8 cellular contexts compared by ENCODE assay signal in genomic region chr6:15246217-15247211, GRCh38. TPM values are rescaled to one million over a fixed set of nuclear protein-coding genes. Genes with fewer than 3 reads are reported as not detected.
DNase-seq lines count a peak whose midpoint lies in the region; ATAC-seq lines count a peak whose summit lies in the region.

No MANE protein-coding gene starts in this region.

- peak overlapping the region; percentile 43 for H3K9ac ChIP-seq in rectal smooth muscle tissue (ENCODE audit: low read length)

- no peaks in the 10 kb centered on the region for H3K4me1 ChIP-seq in rectal smooth muscle tissue (ENCODE audit: control insufficient read depth, insufficient read depth, low read length)

- peaks cover 31% of the 10 kb centered on the region for H3K36me3 Mint-ChIP-seq in stimulated activated naive CD8-positive, alpha-beta T cell treated with anti-CD3 and anti-CD28 coated beads, Interleukin-15, Interleukin-2, amounts not matched to agents 100 ng/mL and 50 ng/mL, for 24 hours (ENCODE audit: low read depth)
- peaks cover 37% of the 10 kb centered on the region for H3K36me3 Mint-ChIP-seq in activated CD4-positive, alpha-beta T cell treated with anti-CD3 and anti-CD28 coated beads, Interleukin-2, amount 10 ng/mL, durations not matched to agents 24 days and 14 days (ENCODE audit: low read depth)

- no peaks in the 10 kb centered on the region for H3K27me3 Mint-ChIP-seq in stimulated activated naive CD8-positive, alpha-beta T cell treated with anti-CD3 and anti-CD28 coated beads, Interleukin-15, Interleukin-2, amounts not matched to agents 100 ng/mL and 50 ng/mL, for 24 hours
- peaks cover 2% of the 10 kb centered on the region for H3K27me3 Mint-ChIP-seq in activated CD4-positive, alpha-beta T cell treated with anti-CD3 and anti-CD28 coated beads, Interleukin-2, amount 10 ng/mL, durations not matched to agents 24 days and 14 days

- peak overlapping the region; percentile 95 for H3K4me3 ChIP-seq in rectal smooth muscle tissue (ENCODE audit: low read length)

- peak overlapping the region; percentile 99 for H3K27ac Mint-ChIP-seq in stimulated activated naive CD8-positive, alpha-beta T cell treated with anti-CD3 and anti-CD28 coated beads, Interleukin-15, Interleukin-2, amounts not matched to agents 100 ng/mL and 50 ng/mL, for 24 hours
- H3K27ac Mint-ChIP-seq in activated CD4-positive, alpha-beta T cell treated with anti-CD3 and anti-CD28 coated beads, Interleukin-2, amount 10 ng/mL, durations not matched to agents 24 days and 14 days: peak overlapping the region; percentile 95

- H3K27ac ChIP-seq in rectal smooth muscle tissue (ENCODE audit: low read depth, low read length): peak overlapping the region; percentile 97

- no peaks in the 10 kb centered on the region for H3K36me3 ChIP-seq in rectal smooth muscle tissue (ENCODE audit: control insufficient read depth, insufficient read depth, low read length)

- no peaks in the 10 kb centered on the region for H3K9me3 Mint-ChIP-seq in stimulated activated naive CD8-positive, alpha-beta T cell treated with anti-CD3 and anti-CD28 coated beads, Interleukin-15, Interleukin-2, amounts not matched to agents 100 ng/mL and 50 ng/mL, for 24 hours
- H3K9me3 Mint-ChIP-seq in activated CD4-positive, alpha-beta T cell treated with anti-CD3 and anti-CD28 coated beads, Interleukin-2, amount 10 ng/mL, durations not matched to agents 24 days and 14 days: no peaks in the 10 kb centered on the region

- no peak for ATAC-seq in stimulated activated naive CD8-positive, alpha-beta T cell treated with anti-CD3 and anti-CD28 coated beads, Interleukin-15, Interleukin-2, amounts not matched to agents 100 U/mL and 50 U/mL, for 24 hours
- ATAC-seq in GM21717 (IDR thresholded peaks at IDR 0.05; ENCODE audit: unreplicated experiment): no peak

- H3K27me3 ChIP-seq in rectal smooth muscle tissue (ENCODE audit: control insufficient read depth, insufficient read depth, low read length): no peaks in the 10 kb centered on the region

- no peak for DNase-seq in stimulated activated naive CD8-positive, alpha-beta T cell treated with anti-CD3 and anti-CD28 coated beads, Interleukin-15, Interleukin-2, amounts not matched to agents 100 U/mL and 50 U/mL, for 24 hours
- peak; percentile 77 for DNase-seq in activated CD4-positive, alpha-beta T cell treated with anti-CD3 and anti-CD28 coated beads, Interleukin-2, amount 10 ng/mL, durations not matched to agents 24 days and 14 days
- peak; percentile 45 for DNase-seq in fibroblast of gingiva (ENCODE audit: low read depth)
- no peak for DNase-seq in epidermal melanocyte (ENCODE audit: insufficient read length, low spot score)
- no peak for DNase-seq in activated CD4-positive, CD25-positive, alpha-beta regulatory T cell treated with anti-CD3 and anti-CD28 coated beads, Interleukin-2, amount 50 U/mL, for 72 hours

- H3K4me1 Mint-ChIP-seq in stimulated activated naive CD8-positive, alpha-beta T cell treated with anti-CD3 and anti-CD28 coated beads, Interleukin-15, Interleukin-2, amounts not matched to agents 100 ng/mL and 50 ng/mL, for 24 hours (ENCODE audit: low read depth): peaks cover 37% of the 10 kb centered on the region
- peaks cover 37% of the 10 kb centered on the region for H3K4me1 Mint-ChIP-seq in activated CD4-positive, alpha-beta T cell treated with anti-CD3 and anti-CD28 coated beads, Interleukin-2, amount 10 ng/mL, durations not matched to agents 24 days and 14 days

- H3K4me3 Mint-ChIP-seq in stimulated activated naive CD8-positive, alpha-beta T cell treated with anti-CD3 and anti-CD28 coated beads, Interleukin-15, Interleukin-2, amounts not matched to agents 100 ng/mL and 50 ng/mL, for 24 hours: peak overlapping the region; percentile 95
- H3K4me3 Mint-ChIP-seq in activated CD4-positive, alpha-beta T cell treated with anti-CD3 and anti-CD28 coated beads, Interleukin-2, amount 10 ng/mL, durations not matched to agents 24 days and 14 days: peak overlapping the region; percentile 99

- intact Hi-C loops in activated CD4-positive, alpha-beta T cell treated with anti-CD3 and anti-CD28 coated beads, Interleukin-2, amount 10 ng/mL, durations not matched to agents 24 days and 14 days (cut with micrococcal nuclease): loop anchor here (5.0 to 10.0 kb wide), 9 partner anchors 114 to 972 kb away; no protein-coding TSS in a partner anchor

RNA-seq across cellular contexts. Expression of gene JARID2, which starts 0.6 kb away (rescaled TPM):
- total RNA-seq in activated CD4-positive, alpha-beta T cell treated with anti-CD3 and anti-CD28 coated beads, Interleukin-2, amount 10 ng/mL, durations not matched to agents 24 days and 14 days: 48.7 and 49.5 TPM in 2 replicates

Comparison
In these comparisons a context has a peak if more than half of its experiments do, and no peak if none do; other contexts are left out.
1. DNase-seq: peak in activated CD4-positive, alpha-beta T cell treated with anti-CD3 and anti-CD28 coated beads, Interleukin-2, amount 10 ng/mL, durations not matched to agents 24 days and 14 days (single experiment) and fibroblast of gingiva (single experiment); none in stimulated activated naive CD8-positive, alpha-beta T cell treated with anti-CD3 and anti-CD28 coated beads, Interleukin-15, Interleukin-2, amounts not matched to agents 100 U/mL and 50 U/mL, for 24 hours (single experiment), epidermal melanocyte (single experiment) and activated CD4-positive, CD25-positive, alpha-beta regulatory T cell treated with anti-CD3 and anti-CD28 coated beads, Interleukin-2, amount 50 U/mL, for 72 hours (single experiment).